ENCODE assay signal across 1 cellular context in genomic region chr15:74800559-74801094, GRCh38.
TF ChIP-seq lines count a peak whose summit lies in the region.

No MANE protein-coding gene starts in this region.

TF ChIP-seq in A549, 52 proteins besides CTCF, POLR2A, EP300 and RAD21:
- TF ChIP-seq ZFP36 (IDR thresholded peaks at IDR 0.05; ENCODE audit: borderline replicate concordance, partially characterized antibody) = no peak
- TF ChIP-seq NR3C1 (IDR thresholded peaks at IDR 0.05) = no peak
- no peak for TF ChIP-seq FOSL2 (IDR thresholded peaks at IDR 0.05)
- no peak for TF ChIP-seq FOSL2 (CRISPR knock-in tag; IDR thresholded peaks at IDR 0.05)
- no peak for TF ChIP-seq FOXS1 (CRISPR knock-in tag; IDR thresholded peaks at IDR 0.05)
- no peak for TF ChIP-seq PHF8 (IDR thresholded peaks at IDR 0.05; ENCODE audit: borderline replicate concordance, low read depth)
